Comparison of ENCODE assay signal across 12 cellular contexts in the genomic region with DNA sequence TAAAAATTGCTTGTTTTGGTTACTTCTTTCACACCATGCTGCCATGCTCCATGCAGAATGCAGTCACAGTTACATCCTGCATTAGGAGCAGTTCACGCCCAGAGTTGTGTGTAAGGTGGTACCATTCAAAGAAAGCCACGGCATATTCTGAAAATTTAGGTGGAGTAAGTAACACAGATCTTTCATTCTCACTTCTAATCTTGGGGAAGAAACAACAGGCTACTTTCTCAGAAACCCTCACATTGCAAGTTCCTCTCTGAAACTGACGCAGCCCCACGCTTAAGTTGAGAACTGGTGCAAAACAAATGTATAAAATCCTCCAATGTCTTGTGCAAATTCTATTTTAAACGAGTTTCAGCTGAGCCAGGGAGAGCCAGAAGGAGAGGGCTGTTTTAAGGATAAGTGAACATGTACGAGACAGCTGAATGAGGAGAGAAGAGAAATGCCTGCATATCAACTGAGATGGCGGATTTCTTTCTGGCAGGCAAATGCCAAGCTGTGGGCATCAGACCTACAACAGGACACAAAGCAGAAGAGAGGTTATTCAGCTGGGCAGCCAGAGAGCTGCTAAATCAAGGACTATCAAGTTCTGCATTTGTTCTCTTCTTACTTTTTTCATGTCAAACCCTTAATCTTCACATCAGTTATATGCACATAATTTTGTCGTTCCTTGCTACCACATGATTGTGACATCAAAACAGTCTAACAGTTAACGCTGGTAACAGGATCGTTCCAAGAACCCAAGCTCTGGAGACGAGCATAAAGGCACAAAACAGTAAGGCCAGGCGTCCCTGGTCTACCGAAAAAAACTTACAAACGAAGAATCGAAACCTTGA. TPM values are rescaled to one million over a fixed set of nuclear protein-coding genes. Genes with fewer than 3 reads are reported as not detected.
DNase-seq lines count a peak whose midpoint lies in the region; ATAC-seq, FAIRE-seq and TF ChIP-seq lines count a peak whose summit lies in the region.
"Had no signal": no experiment of that assay in that cellular context is flagged by ENCODE, and none has a peak within 500 bp of the region (broad histone marks: within the 10 kb centered on the region; RNA-seq: fewer than 3 reads in every experiment).

No MANE protein-coding gene starts in this region.

- H3K4me1 Mint-ChIP-seq in IgD-negative memory B cell: peaks cover 38 to 56% (median 53%) of the 10 kb centered on the region in 3 donors
- peaks cover 73% of the 10 kb centered on the region for H3K4me1 Mint-ChIP-seq in activated naive CD8-positive, alpha-beta T cell treated with anti-CD3 and anti-CD28 coated beads for 36 hours
- peaks cover 37% of the 10 kb centered on the region for H3K4me1 Mint-ChIP-seq in neural progenitor cell

- H3K36me3 ChIP-seq in neural progenitor cell: peaks cover 25% of the 10 kb centered on the region
- H3K36me3 ChIP-seq: tibial nerve had no signal

- H3K4me1 ChIP-seq in neural progenitor cell: peaks cover 40% of the 10 kb centered on the region

- TF ChIP-seq CTCF in neural progenitor cell (IDR thresholded peaks at IDR 0.05): no peak

- H3K9me3 ChIP-seq in neural progenitor cell (ENCODE audit: low read depth): no peaks in the 10 kb centered on the region
- H3K9me3 ChIP-seq: tibial nerve had no signal

- H2AFZ ChIP-seq in neural progenitor cell (replicated peaks): no peak overlapping the region

- H3K27ac ChIP-seq in neural progenitor cell: peak overlapping the region; percentile 75

- peak; percentile 47 for FAIRE-seq in G401.6 (lab: Jason Lieb, UNC)

- DNase-seq in activated naive CD8-positive, alpha-beta T cell treated with anti-CD3 and anti-CD28 coated beads for 36 hours: peak; percentile 44
- no peak for DNase-seq in neural progenitor cell (ENCODE audit: low spot score)
- no peak for DNase-seq in dermis blood vessel endothelial cell
- no peak for DNase-seq in H4 (ENCODE audit: low spot score)
- DNase-seq: NCI-H2227 treated with DMSO at 0.1 percent for 48 hours; stimulated activated CD4-positive, alpha-beta T cell treated with anti-CD3 and anti-CD28 coated beads, Interleukin-12 subunit alpha, Interleukin-12 subunit beta, amount 100 ng/mL, for 4 hours had no signal

- H3K79me2 ChIP-seq in neural progenitor cell (ENCODE audit: low read depth): peaks cover 81% of the 10 kb centered on the region

- H3K27ac Mint-ChIP-seq in IgD-negative memory B cell: peak overlapping the region; percentile 36 to 60 (median 54)
- H3K27ac Mint-ChIP-seq in activated naive CD8-positive, alpha-beta T cell treated with anti-CD3 and anti-CD28 coated beads for 36 hours: peak overlapping the region; percentile 99
- H3K27ac Mint-ChIP-seq in neural progenitor cell: no peak overlapping the region

- H4K20me1 ChIP-seq in neural progenitor cell (ENCODE audit: low read depth): peaks cover 68% of the 10 kb centered on the region

- H3K4me3 ChIP-seq in neural progenitor cell: peak overlapping the region; percentile 97
- H3K4me3 ChIP-seq: lung had no signal

- ATAC-seq in HG02885 (IDR thresholded peaks at IDR 0.05; ENCODE audit: poor library complexity, unreplicated experiment): no peak
- no peak for ATAC-seq in GM18907 (IDR thresholded peaks at IDR 0.05; ENCODE audit: unreplicated experiment)

- peak overlapping the region; percentile 65 to 90 (median 76) for H3K4me3 Mint-ChIP-seq in IgD-negative memory B cell
- H3K4me3 Mint-ChIP-seq in activated naive CD8-positive, alpha-beta T cell treated with anti-CD3 and anti-CD28 coated beads for 36 hours: peak overlapping the region; percentile 79
- H3K4me3 Mint-ChIP-seq in neural progenitor cell: peak overlapping the region; percentile 49

- H3K27me3 ChIP-seq in neural progenitor cell: no peaks in the 10 kb centered on the region

- no peaks in the 10 kb centered on the region for H3K9me3 Mint-ChIP-seq in IgD-negative memory B cell
- no peaks in the 10 kb centered on the region for H3K9me3 Mint-ChIP-seq in activated naive CD8-positive, alpha-beta T cell treated with anti-CD3 and anti-CD28 coated beads for 36 hours
- no peaks in the 10 kb centered on the region for H3K9me3 Mint-ChIP-seq in neural progenitor cell

- H3K27me3 Mint-ChIP-seq in IgD-negative memory B cell (no peaks in the 10 kb centered on the region), neural progenitor cell (ENCODE audit: insufficient read depth, low read depth) (no peaks in the 10 kb centered on the region)
- H3K27me3 Mint-ChIP-seq in activated naive CD8-positive, alpha-beta T cell treated with anti-CD3 and anti-CD28 coated beads for 36 hours: no peaks in the 10 kb centered on the region

- H3K36me3 Mint-ChIP-seq in IgD-negative memory B cell (no peaks in the 10 kb centered on the region), neural progenitor cell (peaks cover 38% of the 10 kb centered on the region)
- peaks cover 46% of the 10 kb centered on the region for H3K36me3 Mint-ChIP-seq in activated naive CD8-positive, alpha-beta T cell treated with anti-CD3 and anti-CD28 coated beads for 36 hours

- H3F3A ChIP-seq in neural progenitor cell (ENCODE audit: low read depth): peaks cover 61% of the 10 kb centered on the region

- no peak overlapping the region for H3K9ac ChIP-seq in neural progenitor cell

- H3K4me2 ChIP-seq in neural progenitor cell: peak overlapping the region; percentile 97

RNA-seq across cellular contexts. Expression of gene ARL4C, which starts 6.4 kb away (rescaled TPM):
- polyA plus RNA-seq in IgD-negative memory B cell: 20.6 TPM
- total RNA-seq in activated naive CD8-positive, alpha-beta T cell treated with anti-CD3 and anti-CD28 coated beads for 36 hours: 10 to 100 TPM; 65.1 to 65.5 TPM
- 87.6 and 96.6 TPM in 2 replicates for total RNA-seq in neural progenitor cell (ENCODE audit: low replicate concordance)
- 6.1 TPM in 2 replicates for total RNA-seq in dermis blood vessel endothelial cell
- 6.7 and 7.0 TPM in 2 replicates for total RNA-seq in H4 (2014; rRNA removed; shearing (Covaris generic))
